33 cellular contexts compared by ENCODE assay signal in the genomic region with DNA sequence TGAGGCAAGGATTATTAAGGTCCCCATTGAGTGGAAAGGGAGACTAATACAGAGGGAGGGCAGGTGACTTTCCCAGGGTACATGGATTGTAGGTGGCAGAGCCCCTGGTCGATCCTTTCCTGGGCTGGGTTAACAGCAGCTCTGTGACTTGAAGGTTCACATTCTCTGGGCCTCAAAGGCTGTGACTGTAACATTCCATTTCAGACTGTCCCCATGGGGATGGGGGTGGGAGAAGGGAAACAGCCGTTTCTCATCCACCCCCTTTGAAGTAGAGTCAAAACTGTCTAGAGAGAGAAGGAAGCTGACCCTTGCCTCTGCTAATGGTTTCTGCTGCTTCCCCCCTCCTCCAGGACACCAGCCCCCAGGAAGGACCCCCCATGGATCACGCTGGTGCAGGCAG. TPM values are rescaled to one million over a fixed set of nuclear protein-coding genes. Genes with fewer than 3 reads are reported as not detected.
"Had no signal": no experiment of that assay in that cellular context is flagged by ENCODE, and none has a peak within 500 bp of the region (broad histone marks: within the 10 kb centered on the region; RNA-seq: fewer than 3 reads in every experiment).

No MANE protein-coding gene starts in this region.

- H3K27ac Mint-ChIP-seq: activated B cell treated with CpG ODN at 0.5 μM for 24 hours; activated CD4-positive, alpha-beta T cell treated with anti-CD3 and anti-CD28 coated beads for 36 hours; activated CD8-positive, alpha-beta T cell treated with anti-CD3 and anti-CD28 coated beads, Interleukin-2, amount 10 ng/mL, durations not matched to agents 7 days and 5 days; activated naive CD8-positive, alpha-beta T cell; activated T-cell treated with anti-CD3 and anti-CD28 coated beads, Interleukin-2, amount 50 U/mL, for 72 hours; natural killer cell treated with Interleukin-12 subunit alpha and Interleukin-12 subunit beta and Interleukin-15 and Interleukin-18, amount 100 ng/mL, for 72 hours; T-helper 2 cell treated with Interferon-gamma antibody and Interleukin-4, amounts not matched to agents 5 μg/mL and 100 μg/mL, for 36 hours had no signal

- H3K36me3 ChIP-seq: ovary had no signal

- H3K27me3 Mint-ChIP-seq: activated B cell treated with CpG ODN at 0.5 μM for 24 hours; activated CD4-positive, alpha-beta T cell treated with anti-CD3 and anti-CD28 coated beads for 36 hours; activated naive CD8-positive, alpha-beta T cell; effector memory CD8-positive, alpha-beta T cell; natural killer cell treated with Interleukin-12 subunit alpha and Interleukin-12 subunit beta and Interleukin-15 and Interleukin-18, amount 100 ng/mL, for 72 hours had no signal

- ATAC-seq: activated CD4-positive, alpha-beta T cell treated with anti-CD3 and anti-CD28 coated beads for 36 hours; activated CD8-positive, alpha-beta T cell treated with anti-CD3 and anti-CD28 coated beads, Interleukin-2, amount 10 ng/mL, durations not matched to agents 7 days and 5 days; activated T-cell treated with anti-CD3 and anti-CD28 coated beads, Interleukin-2, amount 50 U/mL, for 72 hours; effector memory CD8-positive, alpha-beta T cell; heart left ventricle; left lung; lower lobe of right lung; right cardiac atrium had no signal

- H3K27ac ChIP-seq: brain microvascular endothelial cell, coronary artery, left lung, lower lobe of right lung, neutrophil, ovary, prostate gland, spleen, thoracic aorta had no signal

- DNase-seq: activated B cell treated with CpG ODN at 0.5 μM for 24 hours; activated CD4-positive, alpha-beta T cell treated with anti-CD3 and anti-CD28 coated beads for 36 hours; activated CD8-positive, alpha-beta T cell treated with anti-CD3 and anti-CD28 coated beads, Interleukin-2, amount 10 ng/mL, durations not matched to agents 7 days and 5 days; activated effector memory CD4-positive, alpha-beta T cell treated with Interleukin-2 at 50 U/mL for 16 hours; activated naive CD4-positive, alpha-beta T cell treated with Interleukin-2 at 50 U/mL for 16 hours; activated T-cell treated with anti-CD3 and anti-CD28 coated beads for 4 hours; activated T-cell treated with anti-CD3 and anti-CD28 coated beads, Interleukin-2, amount 50 U/mL, for 72 hours; anterior cingulate cortex; brain microvascular endothelial cell; dorsolateral prefrontal cortex; effector memory CD8-positive, alpha-beta T cell; erythroblast; foreskin fibroblast; heart left ventricle; kidney glomerular epithelial cell; left lung; lower lobe of right lung; mesendoderm; ovary; right cardiac atrium; spleen; stimulated activated naive CD4-positive, alpha-beta T cell; T-helper 1 cell; trophoblast cell had no signal

- H3K9me3 Mint-ChIP-seq: activated B cell treated with CpG ODN at 0.5 μM for 24 hours; activated T-cell treated with anti-CD3 and anti-CD28 coated beads, Interleukin-2, amount 50 U/mL, for 72 hours; effector memory CD8-positive, alpha-beta T cell; natural killer cell treated with Interleukin-12 subunit alpha and Interleukin-12 subunit beta and Interleukin-15 and Interleukin-18, amount 100 ng/mL, for 72 hours; T-helper 2 cell treated with Interferon-gamma antibody and Interleukin-4, amounts not matched to agents 5 μg/mL and 100 μg/mL, for 36 hours had no signal

- H3K9me3 ChIP-seq: heart left ventricle, left lung, lower lobe of right lung, neutrophil, ovary, prostate gland, spleen, thoracic aorta had no signal

- H3K36me3 Mint-ChIP-seq: activated naive CD8-positive, alpha-beta T cell; natural killer cell treated with Interleukin-12 subunit alpha and Interleukin-12 subunit beta and Interleukin-15 and Interleukin-18, amount 100 ng/mL, for 72 hours had no signal

- H3K4me3 Mint-ChIP-seq: activated B cell treated with CpG ODN at 0.5 μM for 24 hours; activated CD4-positive, alpha-beta T cell treated with anti-CD3 and anti-CD28 coated beads for 36 hours; activated CD8-positive, alpha-beta T cell treated with anti-CD3 and anti-CD28 coated beads, Interleukin-2, amount 10 ng/mL, durations not matched to agents 7 days and 5 days; activated naive CD8-positive, alpha-beta T cell; activated T-cell treated with anti-CD3 and anti-CD28 coated beads, Interleukin-2, amount 50 U/mL, for 72 hours; effector memory CD8-positive, alpha-beta T cell; natural killer cell treated with Interleukin-12 subunit alpha and Interleukin-12 subunit beta and Interleukin-15 and Interleukin-18, amount 100 ng/mL, for 72 hours; T-helper 2 cell treated with Interferon-gamma antibody and Interleukin-4, amounts not matched to agents 5 μg/mL and 100 μg/mL, for 36 hours had no signal

- H3K4me3 ChIP-seq: coronary artery, dorsolateral prefrontal cortex, heart left ventricle, left lung, lower lobe of right lung, ovary, prostate gland, spleen, thoracic aorta had no signal

- H3K27me3 ChIP-seq: brain microvascular endothelial cell, dorsolateral prefrontal cortex, heart left ventricle, left lung, neutrophil, ovary had no signal

RNA-seq across cellular contexts. Expression of gene C22orf23, which starts 28.1 kb away (rescaled TPM):
- total RNA-seq: activated CD8-positive, alpha-beta T cell treated with anti-CD3 and anti-CD28 coated beads, Interleukin-2, amount 10 ng/mL, durations not matched to agents 7 days and 5 days; mononuclear cell; spleen; thoracic aorta had no signal

RNA-seq across cellular contexts. Expression of gene SOX10, which starts 59.0 kb away (rescaled TPM):
- total RNA-seq: activated B cell treated with CpG ODN at 0.5 μM for 24 hours; activated CD4-positive, alpha-beta T cell treated with anti-CD3 and anti-CD28 coated beads for 36 hours; activated CD8-positive, alpha-beta T cell treated with anti-CD3 and anti-CD28 coated beads, Interleukin-2, amount 10 ng/mL, durations not matched to agents 7 days and 5 days; activated T-cell treated with anti-CD3 and anti-CD28 coated beads, Interleukin-2, amount 50 U/mL, for 72 hours; left lung; lower lobe of right lung; mononuclear cell; myocyte; natural killer cell treated with Interleukin-12 subunit alpha and Interleukin-12 subunit beta and Interleukin-15 and Interleukin-18, amount 100 ng/mL, for 72 hours had no signal
